Comparison of ENCODE assay signal across 9 cellular contexts in the genomic region with DNA sequence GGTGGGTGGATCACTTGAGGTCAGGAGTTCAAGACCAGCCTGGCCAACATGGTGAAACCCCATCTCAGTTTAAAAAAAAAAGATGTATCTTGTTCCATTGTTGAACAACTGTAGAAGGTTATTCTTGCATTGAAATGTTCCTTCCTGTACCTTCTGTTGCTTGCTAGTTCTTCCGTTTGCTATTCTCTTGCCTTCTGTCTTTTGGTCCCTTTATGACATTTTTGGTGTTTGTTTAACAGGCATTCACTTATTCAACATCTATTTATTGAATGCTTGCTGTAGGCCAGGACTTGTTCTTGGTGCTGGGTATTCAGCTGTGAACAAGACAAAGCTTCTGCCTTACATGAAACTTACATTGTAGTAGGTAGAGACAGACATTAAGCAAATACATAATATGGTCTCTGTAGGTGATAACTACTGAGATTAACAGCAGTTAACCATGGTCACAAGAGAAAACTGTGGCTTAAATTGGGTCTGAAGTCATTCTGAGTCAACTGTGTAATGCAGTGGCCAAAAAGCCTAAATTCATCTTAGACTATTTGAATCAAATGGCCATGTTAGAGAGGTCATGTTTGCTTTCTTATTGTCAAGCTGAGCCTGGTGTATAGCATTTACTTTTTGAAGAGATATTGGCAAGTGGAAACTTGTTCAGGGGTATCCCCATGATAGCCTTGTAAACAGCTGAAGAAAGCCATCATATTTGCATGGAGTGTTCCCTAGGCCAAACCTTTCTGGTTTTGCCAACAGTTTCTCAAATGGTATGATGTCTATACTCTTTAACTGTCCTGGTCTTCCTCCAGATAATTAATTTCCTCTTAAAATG. TPM values are rescaled to one million over a fixed set of nuclear protein-coding genes. Genes with fewer than 3 reads are reported as not detected.
A peak's percentile ranks its signal among the peaks of the same experiment; 100 is the strongest.
DNase-seq lines count a peak whose midpoint lies in the region; ATAC-seq and TF ChIP-seq lines count a peak whose summit lies in the region.
"Had no signal": no experiment of that assay in that cellular context is flagged by ENCODE, and none has a peak within 500 bp of the region (broad histone marks: within the 10 kb centered on the region; RNA-seq: fewer than 3 reads in every experiment).

No MANE protein-coding gene starts in this region.

- no peak for DNase-seq in effector CD8-positive, alpha-beta T cell (lab: John Stamatoyannopoulos, UW)
- DNase-seq in progenitor cell of endocrine pancreas (ENCODE audit: low spot score, unreplicated experiment) = no peak
- DNase-seq in activated effector memory CD4-positive, alpha-beta T cell treated with Interleukin-2 at 50 U/mL for 16 hours = no peak
- DNase-seq: activated CD4-positive, alpha-beta memory T cell treated with anti-CD3 and anti-CD28 coated beads for 36 hours; ovary had no signal

- peaks cover 24% of the 10 kb centered on the region for H3K4me1 Mint-ChIP-seq in stimulated activated memory B cell treated with anti-CD40 and anti-IgM and Interleukin-4, amounts not matched to agents 10 μg/mL and 1 μg/mL and 100 μg/mL, for 72 hours
- H3K4me1 Mint-ChIP-seq in progenitor cell of endocrine pancreas (ENCODE audit: low read depth) = peaks cover 21% of the 10 kb centered on the region

- no peaks in the 10 kb centered on the region for H3K36me3 Mint-ChIP-seq in stimulated activated memory B cell treated with anti-CD40 and anti-IgM and Interleukin-4, amounts not matched to agents 10 μg/mL and 1 μg/mL and 100 μg/mL, for 72 hours
- H3K36me3 Mint-ChIP-seq in progenitor cell of endocrine pancreas (ENCODE audit: insufficient read depth) = peaks cover 4% of the 10 kb centered on the region
- H3K36me3 Mint-ChIP-seq: activated CD4-positive, alpha-beta memory T cell treated with anti-CD3 and anti-CD28 coated beads for 36 hours had no signal

- TF ChIP-seq CTCF in progenitor cell of endocrine pancreas (IDR thresholded peaks at IDR 0.05; ENCODE audit: unreplicated experiment) = no peak

- H3K9me3 Mint-ChIP-seq in stimulated activated memory B cell treated with anti-CD40 and anti-IgM and Interleukin-4, amounts not matched to agents 10 μg/mL and 1 μg/mL and 100 μg/mL, for 72 hours = no peaks in the 10 kb centered on the region
- peaks cover 3% of the 10 kb centered on the region for H3K9me3 Mint-ChIP-seq in progenitor cell of endocrine pancreas (ENCODE audit: low read depth)
- H3K9me3 Mint-ChIP-seq: activated CD4-positive, alpha-beta memory T cell treated with anti-CD3 and anti-CD28 coated beads for 36 hours had no signal

- H3K27ac Mint-ChIP-seq in stimulated activated memory B cell treated with anti-CD40 and anti-IgM and Interleukin-4, amounts not matched to agents 10 μg/mL and 1 μg/mL and 100 μg/mL, for 72 hours = peak overlapping the region; percentile 50
- H3K27ac Mint-ChIP-seq in progenitor cell of endocrine pancreas = no peak overlapping the region
- H3K27ac Mint-ChIP-seq: activated CD4-positive, alpha-beta memory T cell treated with anti-CD3 and anti-CD28 coated beads for 36 hours had no signal

- no peak overlapping the region for H3K4me3 Mint-ChIP-seq in stimulated activated memory B cell treated with anti-CD40 and anti-IgM and Interleukin-4, amounts not matched to agents 10 μg/mL and 1 μg/mL and 100 μg/mL, for 72 hours
- no peak overlapping the region for H3K4me3 Mint-ChIP-seq in progenitor cell of endocrine pancreas (ENCODE audit: low read depth)
- H3K4me3 Mint-ChIP-seq: activated CD4-positive, alpha-beta memory T cell treated with anti-CD3 and anti-CD28 coated beads for 36 hours had no signal

- peak; percentile 80 for ATAC-seq in GM19035 (IDR thresholded peaks at IDR 0.05; ENCODE audit: unreplicated experiment)
- peak; percentile 79 for ATAC-seq in HG02588 (IDR thresholded peaks at IDR 0.05; ENCODE audit: unreplicated experiment)
- peak; percentile 79 for ATAC-seq in HG03439 (IDR thresholded peaks at IDR 0.05; ENCODE audit: unreplicated experiment)
- ATAC-seq in stimulated activated memory B cell treated with anti-CD40 and anti-IgM and Interleukin-4, amounts not matched to agents 10 μg/mL and 1 μg/mL and 100 μg/mL, for 72 hours = no peak

- H3K27me3 Mint-ChIP-seq in stimulated activated memory B cell treated with anti-CD40 and anti-IgM and Interleukin-4, amounts not matched to agents 10 μg/mL and 1 μg/mL and 100 μg/mL, for 72 hours = no peaks in the 10 kb centered on the region
- no peaks in the 10 kb centered on the region for H3K27me3 Mint-ChIP-seq in progenitor cell of endocrine pancreas

RNA-seq across cellular contexts. Expression of a gene that starts 35.6 kb away (rescaled TPM):
- total RNA-seq in progenitor cell of endocrine pancreas = 33.5 and 34.3 TPM in 2 replicates
